ENCODE assay signal across 1 cellular context in genomic region chr4:8281519-8282133, GRCh38.
TF ChIP-seq lines count a peak whose summit lies in the region.

No MANE protein-coding gene starts in this region.

TF ChIP-seq in SK-N-SH, 30 proteins besides CTCF, POLR2A, EP300 and RAD21 (continued from another document):
- TF ChIP-seq CHD2 (IDR thresholded peaks at IDR 0.05; ENCODE audit: low read length, partially characterized antibody) (no peak), REST (IDR thresholded peaks at IDR 0.05; ENCODE audit: low read depth, low read length) (no peak), RFX5 (IDR thresholded peaks at IDR 0.05; ENCODE audit: low read length) (no peak), GABPA (IDR thresholded peaks at IDR 0.05; ENCODE audit: low read depth) (no peak), EZH2phosphoT487 (IDR thresholded peaks at IDR 0.05; ENCODE audit: borderline replicate concordance, low read depth) (no peak)
